Comparison of ENCODE assay signal across 21 cellular contexts in genomic region chr2:167924556-167924955, GRCh38.
DNase-seq lines count a peak whose midpoint lies in the region; ATAC-seq and TF ChIP-seq lines count a peak whose summit lies in the region.
"Had no signal": no experiment of that assay in that cellular context is flagged by ENCODE, and none has a peak within 500 bp of the region (broad histone marks: within the 10 kb centered on the region; RNA-seq: fewer than 3 reads in every experiment).

No MANE protein-coding gene starts in this region.

- no peak overlapping the region for H2BK5ac ChIP-seq in trophoblast cell (ENCODE audit: low read depth, low read length, poor library complexity)

- H3K79me2 ChIP-seq in PC-3 (ENCODE audit: low read length) = no peaks in the 10 kb centered on the region
- no peaks in the 10 kb centered on the region for H3K79me2 ChIP-seq in trophoblast cell (ENCODE audit: control insufficient read depth, insufficient read depth, low read length, poor library complexity)

- H3K27ac ChIP-seq in PC-3 (ENCODE audit: low read length) (no peak overlapping the region), trophoblast cell (ENCODE audit: low read depth, low read length) (no peak overlapping the region), colonic mucosa (no peak overlapping the region), uterus (no peak overlapping the region)
- H3K27ac ChIP-seq: A549, ascending aorta, BLaER1, upper lobe of right lung had no signal

- intact Hi-C loops in PC-3 (cut with micrococcal nuclease) (no loop called here), colonic mucosa (cut with DNase I) (no loop called here), uterus (cut with DNase I; ENCODE audit: low total_unique reads) (no loop called here)

- no CpG with 5 or more reads among the region's 4 CpGs for WGBS in trophoblast cell (ENCODE audit: extremely low coverage, insufficient coverage, insufficient read length)

- H3K4me2 ChIP-seq in PC-3 (ENCODE audit: low read length) = no peak overlapping the region
- no peak overlapping the region for H3K4me2 ChIP-seq in trophoblast cell (ENCODE audit: low read length)
- H3K4me2 ChIP-seq: BLaER1, smooth muscle cell had no signal

- H4K8ac ChIP-seq in trophoblast cell (ENCODE audit: low read depth, low read length) = no peak overlapping the region

- H3K27me3 ChIP-seq in PC-3 (ENCODE audit: low read length) (peaks cover 16% of the 10 kb centered on the region), trophoblast cell (ENCODE audit: insufficient read depth, low read length) (no peaks in the 10 kb centered on the region), colonic mucosa (no peaks in the 10 kb centered on the region), uterus (no peaks in the 10 kb centered on the region)
- H3K27me3 ChIP-seq: ascending aorta, BLaER1, upper lobe of right lung had no signal

- no peak for TF ChIP-seq CTCF in PC-3 (conservative IDR thresholded peaks at IDR 0.05; ENCODE audit: low read depth, low read length)
- TF ChIP-seq CTCF in colonic mucosa (IDR thresholded peaks at IDR 0.05) = no peak
- no peak for TF ChIP-seq CTCF in uterus (IDR thresholded peaks at IDR 0.05)

- no peak overlapping the region for H2BK120ac ChIP-seq in trophoblast cell (ENCODE audit: insufficient read depth, low read length, poor library complexity)

- H2AFZ ChIP-seq in PC-3 (ENCODE audit: low read length) (no peak overlapping the region), trophoblast cell (ENCODE audit: insufficient read depth, low read length, poor library complexity) (no peak overlapping the region)

- H3F3A ChIP-seq in PC-3 (ENCODE audit: low read length, unreplicated experiment) = no peaks in the 10 kb centered on the region

- POLR2A ChIA-PET in PC-3 (lab: Charles Lee; ENCODE audit: unreplicated experiment) = no interaction called here

- H4K91ac ChIP-seq in trophoblast cell (ENCODE audit: low read depth, low read length) = no peak overlapping the region

- no peak overlapping the region for H3K18ac ChIP-seq in trophoblast cell (ENCODE audit: low read length)

- no peak overlapping the region for H3K23ac ChIP-seq in trophoblast cell (ENCODE audit: low read length)

- peak; percentile 1 to 13 for DNase-seq in NCI-H187 (lab: John Stamatoyannopoulos, UW)
- no peak for DNase-seq in NCI-H187 treated with DMSO at 0.1 percent for 48 hours (lab: John Stamatoyannopoulos, UW)
- DNase-seq in NCI-H2107 treated with DMSO at 0.1 percent for 48 hours (lab: John Stamatoyannopoulos, UW; ENCODE audit: unreplicated experiment) = peak; percentile 66
- DNase-seq in PC-3 = peak; percentile 9
- peak; percentile 64 to 84 for DNase-seq in trophoblast cell
- no peak for DNase-seq in EL
- no peak for DNase-seq in colonic mucosa
- DNase-seq in uterus = no peak
- DNase-seq: cerebellar nuclear complex; effector CD8-positive, alpha-beta T cell; HFFc6; KG1; MV-4-11; NK-92 treated with Interleukin-12 subunit alpha and Interleukin-12 subunit beta, amount 100 ng/mL, for 24 hours; stimulated activated CD4-positive, alpha-beta T cell treated with anti-CD3 and anti-CD28 coated beads, Interleukin-4, amount 100 ng/mL, for 4 hours; upper lobe of right lung had no signal

- no peak overlapping the region for H2BK12ac ChIP-seq in trophoblast cell (ENCODE audit: low read length)

- H4K12ac ChIP-seq in trophoblast cell (ENCODE audit: low read depth, low read length) = no peak overlapping the region

- H3K4me3 ChIP-seq in PC-3 (ENCODE audit: low read length) = no peak overlapping the region
- H3K4me3 ChIP-seq in trophoblast cell (ENCODE audit: low read depth, low read length) = no peak overlapping the region
- no peak overlapping the region for H3K4me3 ChIP-seq in colonic mucosa
- no peak overlapping the region for H3K4me3 ChIP-seq in uterus
- H3K4me3 ChIP-seq: A549, ascending aorta, BLaER1, smooth muscle cell, upper lobe of right lung had no signal

- H3K14ac ChIP-seq in trophoblast cell (ENCODE audit: low read length) = no peak overlapping the region

- H3K79me1 ChIP-seq in trophoblast cell (ENCODE audit: low read length) = no peaks in the 10 kb centered on the region

- no TSS peak for BruUV-seq in PC-3 (replicated peaks; lab: Mats Ljungman, UMichigan)

- CTCF ChIA-PET in PC-3 (lab: Charles Lee) = no interaction called here

- no peaks in the 10 kb centered on the region for H4K20me1 ChIP-seq in PC-3 (ENCODE audit: low read length)
- H4K20me1 ChIP-seq: BLaER1 had no signal

- H2AK5ac ChIP-seq in trophoblast cell (ENCODE audit: low read length) = no peak overlapping the region

- 0 out of 2 replicates have a peak, but pooled peaks cover 5% of the 10 kb centered on the region for H3K4me1 ChIP-seq in PC-3 (ENCODE audit: insufficient read depth, low read length)
- H3K4me1 ChIP-seq in trophoblast cell (ENCODE audit: control insufficient read depth in 1 of 2, insufficient read depth in 2 of 2, low read length in 2 of 2) = no peaks in the 10 kb centered on the region
- H3K4me1 ChIP-seq in colonic mucosa = no peaks in the 10 kb centered on the region
- no peaks in the 10 kb centered on the region for H3K4me1 ChIP-seq in uterus
- H3K4me1 ChIP-seq: A549, ascending aorta, BLaER1, upper lobe of right lung had no signal

- TF ChIP-seq POLR2A in uterus (IDR thresholded peaks at IDR 0.05) = no peak

- H3K4ac ChIP-seq in trophoblast cell (ENCODE audit: low read depth, low read length) = no peak overlapping the region

- H3K9me2 ChIP-seq in PC-3 (replicated peaks; ENCODE audit: low read length) = no peaks in the 10 kb centered on the region

- H3K9ac ChIP-seq in PC-3 (ENCODE audit: low read length) (no peak overlapping the region), trophoblast cell (ENCODE audit: low read length) (no peak overlapping the region), colonic mucosa (ENCODE audit: low read depth in 2 of 2, low read length in 2 of 2) (no peak overlapping the region)
- H3K9ac ChIP-seq: BLaER1 had no signal

- H3K9me3 ChIP-seq in PC-3 (ENCODE audit: low read length) (no peaks in the 10 kb centered on the region), trophoblast cell (ENCODE audit: insufficient read depth, low read depth, low read length) (no peaks in the 10 kb centered on the region), colonic mucosa (no peaks in the 10 kb centered on the region), uterus (no peaks in the 10 kb centered on the region)
- H3K9me3 ChIP-seq: A549, ascending aorta, BLaER1, upper lobe of right lung had no signal

- 0 out of 2 replicates have a peak, but pooled peaks have one; percentile 33 for ATAC-seq in PC-3
- ATAC-seq: A549; activated CD4-positive, CD25-positive, alpha-beta regulatory T cell treated with anti-CD3 and anti-CD28 coated beads, Interleukin-2, amount 50 U/mL, for 24 hours; upper lobe of right lung had no signal

- H3K36me3 ChIP-seq in PC-3 (ENCODE audit: low read depth, low read length) (no peaks in the 10 kb centered on the region), trophoblast cell (ENCODE audit: control insufficient read depth in 1 of 2, insufficient read depth in 2 of 2, low read length in 2 of 2) (no peaks in the 10 kb centered on the region), colonic mucosa (no peaks in the 10 kb centered on the region), uterus (no peaks in the 10 kb centered on the region)
- H3K36me3 ChIP-seq: ascending aorta, BLaER1, upper lobe of right lung had no signal

Comparison
In these comparisons a context has a peak if more than half of its experiments do, and no peak if none do; other contexts are left out.
1. DNase-seq: peak in NCI-H187 (2 of 2), NCI-H2107 treated with DMSO at 0.1 percent for 48 hours (single experiment), PC-3 (single experiment) and trophoblast cell (2 of 2); none in NCI-H187 treated with DMSO at 0.1 percent for 48 hours (single experiment), EL (single experiment), colonic mucosa (single experiment) and uterus (0 of 2).